ENCODE assay signal across 8 cellular contexts in the genomic region with DNA sequence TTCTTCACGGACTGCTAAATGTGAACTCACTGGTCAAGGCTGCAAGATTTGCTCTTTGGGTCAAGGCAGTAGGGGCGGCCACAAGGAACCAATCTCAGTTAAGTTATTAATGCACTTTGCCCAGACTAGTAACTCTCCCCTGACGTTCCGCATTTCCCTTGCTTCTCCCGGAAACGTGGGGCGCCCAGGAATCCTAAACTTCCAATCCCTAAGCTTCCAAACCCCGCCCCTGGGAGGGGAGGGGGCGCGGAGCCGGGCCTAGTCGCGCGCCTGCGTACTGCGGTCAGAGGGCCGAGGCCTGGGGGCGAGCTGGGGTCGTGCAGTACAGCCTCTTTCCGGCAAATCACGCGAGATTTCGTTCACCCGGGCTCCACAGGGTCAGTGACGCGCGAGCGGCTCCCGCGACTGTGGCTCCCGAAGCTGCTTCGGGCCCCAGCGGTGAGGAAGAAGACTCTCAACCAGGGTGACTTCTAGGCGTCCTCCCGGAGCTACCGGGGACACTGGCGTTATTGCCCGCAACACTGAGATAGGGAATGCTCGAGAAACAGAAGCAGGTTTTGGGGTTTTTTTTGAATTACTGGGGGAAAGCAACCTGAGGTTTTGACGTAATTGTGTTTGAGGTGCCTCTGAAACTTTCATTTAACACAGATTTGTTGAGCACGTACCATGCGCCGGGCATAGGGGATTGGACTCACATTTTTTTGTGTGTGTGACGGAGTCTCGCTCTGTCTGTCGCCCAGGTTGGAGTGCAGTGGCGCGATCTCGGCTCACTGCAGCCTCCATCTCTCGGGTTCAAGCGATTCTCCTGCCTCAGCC. TPM values are rescaled to one million over a fixed set of nuclear protein-coding genes. Genes with fewer than 3 reads are reported as not detected.
DNase-seq lines count a peak whose midpoint lies in the region; ATAC-seq and TF ChIP-seq lines count a peak whose summit lies in the region.

TSS of gene PTGR2 (plus strand) at position 265 of the 816 bp plus-strand sequence. CDS start 7,032 bp downstream, outside the sequence.

- peak within 1 kb of the TSS; percentile 91 for H4K5ac ChIP-seq in IMR-90 (ENCODE audit: low read depth, low read length)

- TSS peak; percentile 84 for BruUV-seq in Calu3 (replicated peaks; lab: Mats Ljungman, UMichigan)
- TSS peak; percentile 89 for BruUV-seq in IMR-90 (replicated peaks; lab: Mats Ljungman, UMichigan)
- BruUV-seq in OCI-LY7 (replicated peaks; lab: Mats Ljungman, UMichigan): TSS peak; percentile 88

- dilution Hi-C loops in IMR-90 (cut with HindIII; ENCODE audit: low sequenced_read_pairs, unreplicated experiment): no loop called here

- no peaks in the 10 kb centered on the region for H3K9me2 ChIP-seq in OCI-LY7 (ENCODE audit: insufficient read depth, low read length)

- peak; percentile 95 for DNase-seq in Calu3
- DNase-seq in IMR-90: peak; percentile 96
- DNase-seq in OCI-LY7 (ENCODE audit: low spot score): peak; percentile 96
- DNase-seq in activated T-cell treated with anti-CD3 and anti-CD28 coated beads for 4 hours: peak; percentile 82
- DNase-seq in epithelial cell of esophagus (ENCODE audit: low read depth): peak; percentile 92
- peak; percentile 75 to 82 for DNase-seq in stimulated activated CD8-positive, alpha-beta memory T cell treated with anti-CD3 and anti-CD28 coated beads, Interleukin-2, amount 100 ng/mL, for 48 hours (ENCODE audit: low read depth in 2 of 2)

- WGBS in IMR-90 (ENCODE audit: extremely low coverage in 2 of 2, insufficient read length in 1 of 2), 2 experiments: 0% methylated on average over 8 of the region's 51 CpGs; no CpG with 5 or more reads in 1 of the 2 experiments

- peak within 1 kb of the TSS; percentile 88 for H2BK15ac ChIP-seq in IMR-90 (ENCODE audit: low read depth, low read length)

- intact Hi-C loops in Calu3 (cut with micrococcal nuclease; ENCODE audit: unreplicated experiment): no loop called here
- intact Hi-C loops in IMR-90 (cut with micrococcal nuclease): loop anchor here (1.0 to 5.0 kb wide), 3 partner anchors 61 to 99 kb away; no protein-coding TSS in a partner anchor
- intact Hi-C loops in OCI-LY7 (cut with micrococcal nuclease; ENCODE audit: unreplicated experiment): loop anchor here (1.0 kb wide), 1 partner anchor 35 kb away; the partner anchor contains the start of gene ZNF410

- H2AK5ac ChIP-seq in IMR-90 (ENCODE audit: low read depth, low read length): peak within 1 kb of the TSS; percentile 87

- peak within 1 kb of the TSS; percentile 71; the same call in 1 of the 2 replicates for H2BK20ac ChIP-seq in IMR-90 (ENCODE audit: low read depth, low read length)

- POLR2A ChIA-PET in IMR-90 (lab: Charles Lee; ENCODE audit: unreplicated experiment): interaction anchor here (0.5 to 1.3 kb wide), 4 partner anchors 35 to 849 kb away, joined by 3 to 8 read pairs (median 4); partner anchors contain the start of gene ZNF410
- POLR2A ChIA-PET in OCI-LY7 (lab: Charles Lee): interaction anchor here (0.5 to 2.2 kb wide), 11 partner anchors 8 to 755 kb away, joined by 3 to 9 read pairs (median 3); partner anchors contain the start of gene ZNF410

- peak within 1 kb of the TSS; percentile 87 for H3K4ac ChIP-seq in IMR-90 (ENCODE audit: low read depth, low read length)

- no peaks in the 10 kb centered on the region for H3K27me3 Mint-ChIP-seq in Calu3 (ENCODE audit: unreplicated experiment)

- H3K4me1 ChIP-seq in IMR-90 (ENCODE audit: control insufficient read depth, insufficient read depth, low read length): no peaks in the 10 kb centered on the region; the same call in 1 of the 2 replicates
- H3K4me1 ChIP-seq in OCI-LY7 (ENCODE audit: insufficient read depth, low read length, poor library complexity, severe bottlenecking): peaks cover 17% of the 10 kb centered on the region
- peaks cover 19% of the 10 kb centered on the region for H3K4me1 ChIP-seq in mononuclear cell (ENCODE audit: insufficient read depth, low read length)

- no peaks in the 10 kb centered on the region for H3K9me3 Mint-ChIP-seq in Calu3 (ENCODE audit: low read depth, unreplicated experiment)

- H3K79me1 ChIP-seq in IMR-90 (ENCODE audit: low read depth in 1 of 2, low read length in 2 of 2): peaks cover 12 to 22% of the 10 kb centered on the region in 2 experiments; a peak in 3 of 4 replicates

- H3K4me1 Mint-ChIP-seq in Calu3 (ENCODE audit: low read depth, unreplicated experiment): peaks cover 17% of the 10 kb centered on the region

- TF ChIP-seq POLR2A in IMR-90 (IDR thresholded peaks at IDR 0.05; ENCODE audit: low read depth, low read length): peak; percentile 89

- peak within 1 kb of the TSS; percentile 82 for H2BK120ac ChIP-seq in IMR-90 (ENCODE audit: low read depth, low read length)

- ATAC-seq in GM21515 (IDR thresholded peaks at IDR 0.05; ENCODE audit: unreplicated experiment) (peak; percentile 84), IMR-90 (ENCODE audit: low read depth) (peak; percentile 96)

- peak within 1 kb of the TSS; percentile 78 for H3K4me3 Mint-ChIP-seq in Calu3 (ENCODE audit: low read depth, unreplicated experiment)

- H3K14ac ChIP-seq in IMR-90 (replicated peaks; ENCODE audit: low read depth, low read length): peak within 1 kb of the TSS; percentile 88

- H3K4me2 ChIP-seq in IMR-90 (ENCODE audit: low read depth, low read length): peak within 1 kb of the TSS; percentile 92
- H3K4me2 ChIP-seq in OCI-LY7 (ENCODE audit: low read length): peak within 1 kb of the TSS; percentile 79

- peak within 1 kb of the TSS; percentile 98 for H3K56ac ChIP-seq in IMR-90 (ENCODE audit: extremely low read depth, insufficient read depth, low read length)

- H3K18ac ChIP-seq in IMR-90 (ENCODE audit: low read depth, low read length): peak within 1 kb of the TSS; percentile 92

- peak within 1 kb of the TSS; percentile 89 for H2AFZ ChIP-seq in IMR-90 (replicated peaks; ENCODE audit: low read length, poor library complexity)
- H2AFZ ChIP-seq in OCI-LY7 (ENCODE audit: low read length): peak within 1 kb of the TSS; percentile 98

- no peaks in the 10 kb centered on the region for H4K20me1 ChIP-seq in IMR-90 (ENCODE audit: insufficient read depth, low read length)
- no peaks in the 10 kb centered on the region for H4K20me1 ChIP-seq in OCI-LY7 (ENCODE audit: insufficient read depth, low read length)

- in situ Hi-C loops in IMR-90 (cut with MboI; ENCODE audit: low sequenced_read_pairs): no loop called here

- H3K9me1 ChIP-seq in IMR-90 (ENCODE audit: insufficient read depth, low read length): 0 out of 2 replicates have a peak, but pooled peaks cover 4% of the 10 kb centered on the region

- peak within 1 kb of the TSS; percentile 92 to 98 for H4K8ac ChIP-seq in IMR-90 (ENCODE audit: low read depth in 2 of 2, low read length in 2 of 2)

- H3K36me3 ChIP-seq in IMR-90 (ENCODE audit: control insufficient read depth, insufficient read depth, low read length) (no peaks in the 10 kb centered on the region), OCI-LY7 (ENCODE audit: insufficient read depth, low read length) (no peaks in the 10 kb centered on the region)

- peak within 1 kb of the TSS; percentile 89 for H3K23ac ChIP-seq in IMR-90 (ENCODE audit: low read depth, low read length)

- H2BK5ac ChIP-seq in IMR-90 (ENCODE audit: low read depth, low read length, poor library complexity, severe bottlenecking): peak within 1 kb of the TSS; percentile 82

- TF ChIP-seq RAD21 in IMR-90 (IDR thresholded peaks at IDR 0.05; ENCODE audit: low read length): no peak

- peak within 1 kb of the TSS; percentile 92 for H4K91ac ChIP-seq in IMR-90 (ENCODE audit: insufficient read depth, low read depth, low read length)

- H3K79me2 ChIP-seq in OCI-LY7 (ENCODE audit: insufficient read depth, low read depth, low read length): no peaks in the 10 kb centered on the region

- H3K9me3 ChIP-seq in IMR-90 (ENCODE audit: control insufficient read depth, insufficient read depth, low read length) (no peaks in the 10 kb centered on the region), OCI-LY7 (ENCODE audit: low read length) (no peaks in the 10 kb centered on the region), mononuclear cell (ENCODE audit: low read depth, low read length) (no peaks in the 10 kb centered on the region)

- H3K36me3 Mint-ChIP-seq in Calu3 (ENCODE audit: insufficient read depth, unreplicated experiment): peaks cover 17% of the 10 kb centered on the region

- peak within 1 kb of the TSS; percentile 77 for H3K27ac Mint-ChIP-seq in Calu3 (ENCODE audit: unreplicated experiment)

- H3K27ac ChIP-seq in IMR-90 (ENCODE audit: insufficient read depth, low read length): peak within 1 kb of the TSS; percentile 88
- H3K27ac ChIP-seq in OCI-LY7 (ENCODE audit: low read depth, low read length, poor library complexity, severe bottlenecking): peak within 1 kb of the TSS; percentile 64

- H3K27me3 ChIP-seq in IMR-90 (ENCODE audit: control insufficient read depth, insufficient read depth, low read length) (no peaks in the 10 kb centered on the region), mononuclear cell (ENCODE audit: insufficient read depth, low read length) (no peaks in the 10 kb centered on the region)

- H2AK9ac ChIP-seq in IMR-90 (replicated peaks; ENCODE audit: low read depth, low read length, poor library complexity): peak within 1 kb of the TSS; percentile 87

- H3K4me3 ChIP-seq in IMR-90 (ENCODE audit: insufficient read depth, low read depth, low read length): peak within 1 kb of the TSS; percentile 62
- H3K4me3 ChIP-seq in OCI-LY7 (ENCODE audit: low read depth, low read length, poor library complexity, severe bottlenecking): peak within 1 kb of the TSS; percentile 73
- H3K4me3 ChIP-seq in epithelial cell of esophagus (ENCODE audit: low read length): peak within 1 kb of the TSS; percentile 65
- H3K4me3 ChIP-seq in mononuclear cell (ENCODE audit: low read length): peak within 1 kb of the TSS; percentile 69

- CTCF ChIA-PET in Calu3 (lab: Charles Lee) (interaction anchor here (0.5 to 1.8 kb wide), 8 partner anchors 10 to 274 kb away, joined by 3 to 8 read pairs (median 3); a partner anchor contains a TSS), IMR-90 (lab: Yijun Ruan, JAX) (interaction anchor here (0.6 kb wide), 1 partner anchor 180 kb away, joined by 5 read pairs; no protein-coding TSS in a partner anchor), OCI-LY7 (lab: Charles Lee; ENCODE audit: unreplicated experiment) (interaction anchor here (0.8 kb wide), 1 partner anchor 67 kb away, joined by 4 read pairs; no protein-coding TSS in a partner anchor)

- H3K9ac ChIP-seq in IMR-90 (ENCODE audit: low read depth, low read length): peak within 1 kb of the TSS; percentile 86

- TF ChIP-seq CTCF in Calu3 (IDR thresholded peaks at IDR 0.05; ENCODE audit: unreplicated experiment): no peak
- TF ChIP-seq CTCF in IMR-90 (conservative IDR thresholded peaks at IDR 0.05; ENCODE audit: low read depth, low read length): peak; percentile 12; the same call in 1 of the 2 replicates
- no peak for TF ChIP-seq CTCF in OCI-LY7 (conservative IDR thresholded peaks at IDR 0.05; ENCODE audit: low read length)
- TF ChIP-seq CTCF in epithelial cell of esophagus (IDR thresholded peaks at IDR 0.05; ENCODE audit: insufficient read depth, low read depth, low read length, missing control alignments): peak; percentile 24

RNA-seq across cellular contexts. Expression of gene PTGR2, which starts in this region (rescaled TPM):
- total RNA-seq in Calu3 (2022) (9.4 and 12.0 TPM in 2 replicates), IMR-90 (2012; rRNA removed) (1.3 and 2.8 TPM in 2 replicates), OCI-LY7 (2022) (14.3 and 17.8 TPM in 2 replicates), mononuclear cell (0.63 TPM)
- 2.0 and 3.2 TPM in 2 replicates for polyA plus RNA-seq in IMR-90 (2012; rRNA removed)
- polyA plus RNA-seq in IMR-90 (2012; cell fraction: cytosol; rRNA removed): 0.48 and 0.99 TPM in 2 replicates
- 1.1 and 6.0 TPM in 2 replicates for polyA plus RNA-seq in IMR-90 (2012; cell fraction: nucleus; rRNA removed; ENCODE audit: low replicate concordance)
- 6.4 and 6.6 TPM in 2 replicates for total RNA-seq in OCI-LY7 (2014; rRNA removed; shearing (Covaris generic))

Comparison
In these comparisons a context has a peak if more than half of its experiments do, and no peak if none do; other contexts are left out.
1. Peak in every context shown above with its lines: DNase-seq, ATAC-seq, H3K4me3 ChIP-seq and H3K27ac ChIP-seq.
2. CTCF ChIP-seq: peak in IMR-90 (single experiment) and epithelial cell of esophagus (single experiment); none in Calu3 (single experiment) and OCI-LY7 (single experiment).